Comparison of ENCODE assay signal across 8 cellular contexts in the genomic region with DNA sequence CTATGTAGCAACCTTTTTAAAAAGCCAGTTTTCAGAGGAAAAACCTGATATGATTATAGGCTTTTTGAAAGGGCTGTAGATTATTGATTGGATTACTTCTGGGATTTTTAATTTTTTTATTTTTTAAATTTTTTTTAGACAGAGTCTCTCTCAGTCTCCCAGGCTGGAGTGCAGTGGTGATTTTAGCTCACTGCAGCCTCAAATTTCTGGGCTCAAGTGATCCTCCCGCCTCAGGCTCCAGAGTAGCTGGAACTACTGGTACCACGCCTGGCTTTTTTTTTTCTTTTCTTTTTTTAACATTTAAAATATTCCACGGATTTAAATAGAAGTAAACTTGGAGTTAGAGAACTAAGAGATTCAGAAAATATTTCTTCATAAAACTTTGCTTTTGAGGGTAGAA. TPM values are rescaled to one million over a fixed set of nuclear protein-coding genes. Genes with fewer than 3 reads are reported as not detected.
A peak's percentile ranks its signal among the peaks of the same experiment; 100 is the strongest.
DNase-seq lines count a peak whose midpoint lies in the region; ATAC-seq and TF ChIP-seq lines count a peak whose summit lies in the region.

No MANE protein-coding gene starts in this region.

- peak overlapping the region; percentile 98 for H3K4me3 ChIP-seq in WI38 (ENCODE audit: low read depth, low read length)
- peak overlapping the region; percentile 93 for H3K4me3 ChIP-seq in hepatocyte
- peak overlapping the region; percentile 79 to 96 for H3K4me3 ChIP-seq in tibial artery

- H3K4me1 Mint-ChIP-seq in activated naive CD4-positive, alpha-beta T cell treated with anti-CD3 and anti-CD28 coated beads, Interleukin-2, amount 50 U/mL, for 24 hours, result peaks cover 55% of the 10 kb centered on the region

- TF ChIP-seq CTCF in WI38 (IDR thresholded peaks at IDR 0.05; ENCODE audit: low read depth, low read length) (no peak), hepatocyte (IDR thresholded peaks at IDR 0.05; ENCODE audit: poor library complexity) (no peak), tibial artery (IDR thresholded peaks at IDR 0.05) (no peak)

- H4K20me1 ChIP-seq in hepatocyte (ENCODE audit: insufficient read depth, poor library complexity, severe bottlenecking), result no peaks in the 10 kb centered on the region

- no peaks in the 10 kb centered on the region for H3K9me3 Mint-ChIP-seq in activated naive CD4-positive, alpha-beta T cell treated with anti-CD3 and anti-CD28 coated beads, Interleukin-2, amount 50 U/mL, for 24 hours

- H3K79me2 ChIP-seq in hepatocyte, result peaks cover 32% of the 10 kb centered on the region

- H3K4me1 ChIP-seq in hepatocyte (ENCODE audit: insufficient read depth) (peaks cover 5% of the 10 kb centered on the region), tibial artery (peaks cover 0 to 22% (median 5%) of the 10 kb centered on the region in 4 donors)

- H3K27ac ChIP-seq in hepatocyte, result peak overlapping the region; percentile 84
- H3K27ac ChIP-seq in tibial artery, result no peak overlapping the region

- peak overlapping the region; percentile 96 for H3K4me3 Mint-ChIP-seq in activated naive CD4-positive, alpha-beta T cell treated with anti-CD3 and anti-CD28 coated beads, Interleukin-2, amount 50 U/mL, for 24 hours

- H3K9me3 ChIP-seq in hepatocyte (ENCODE audit: low read depth), result no peaks in the 10 kb centered on the region
- H3K9me3 ChIP-seq in tibial artery, result no peaks in the 10 kb centered on the region

- peaks cover 9% of the 10 kb centered on the region for H3K36me3 Mint-ChIP-seq in activated naive CD4-positive, alpha-beta T cell treated with anti-CD3 and anti-CD28 coated beads, Interleukin-2, amount 50 U/mL, for 24 hours

- no peaks in the 10 kb centered on the region for H3K9me2 ChIP-seq in hepatocyte (replicated peaks; ENCODE audit: insufficient read depth)

- no peak for DNase-seq in activated naive CD4-positive, alpha-beta T cell treated with Interleukin-2 at 50 U/mL for 16 hours
- no peak for DNase-seq in hepatocyte (ENCODE audit: low spot score)
- no peak for DNase-seq in tibial artery
- no peak for DNase-seq in cerebellum (ENCODE audit: low spot score)
- DNase-seq in cortex of kidney (lab: John Stamatoyannopoulos, UW), result no peak

- ATAC-seq in GM21737 (IDR thresholded peaks at IDR 0.05; ENCODE audit: unreplicated experiment), result no peak

- peak overlapping the region; percentile 90 for H3K4me2 ChIP-seq in hepatocyte

- intact Hi-C loops in tibial artery (cut with DNase I; ENCODE audit: low total_unique reads), result loop anchor here (10.0 kb wide), 1 partner anchor 67 kb away; a partner anchor contains a TSS

- H3K27me3 Mint-ChIP-seq in activated naive CD4-positive, alpha-beta T cell treated with anti-CD3 and anti-CD28 coated beads, Interleukin-2, amount 50 U/mL, for 24 hours, result no peaks in the 10 kb centered on the region

- 61% methylated on average over 3 of the region's 3 CpGs for WGBS in hepatocyte (ENCODE audit: low lambda C conversion rate, missing lambda C conversion rate)

- H3K27me3 ChIP-seq in hepatocyte, result no peaks in the 10 kb centered on the region
- H3K27me3 ChIP-seq in tibial artery, result no peaks in the 10 kb centered on the region

- peak overlapping the region; percentile 95 for H3K27ac Mint-ChIP-seq in activated naive CD4-positive, alpha-beta T cell treated with anti-CD3 and anti-CD28 coated beads, Interleukin-2, amount 50 U/mL, for 24 hours

- peak overlapping the region; percentile 98 for H2AFZ ChIP-seq in hepatocyte

- H3K36me3 ChIP-seq in hepatocyte (replicated peaks; ENCODE audit: insufficient read depth, low read depth), result no peaks in the 10 kb centered on the region
- peaks cover 5 to 25% (median 24%) of the 10 kb centered on the region in 3 donors for H3K36me3 ChIP-seq in tibial artery

RNA-seq across cellular contexts. Expression of a gene that starts 1.2 kb away (rescaled TPM):
- 60.9 and 68.7 TPM in 2 replicates for total RNA-seq in hepatocyte
- polyA plus RNA-seq in hepatocyte, result 47.9 and 54.3 TPM in 2 replicates
- 40.3 TPM for total RNA-seq in cerebellum
